ENCODE assay signal across 8 cellular contexts in the genomic region with DNA sequence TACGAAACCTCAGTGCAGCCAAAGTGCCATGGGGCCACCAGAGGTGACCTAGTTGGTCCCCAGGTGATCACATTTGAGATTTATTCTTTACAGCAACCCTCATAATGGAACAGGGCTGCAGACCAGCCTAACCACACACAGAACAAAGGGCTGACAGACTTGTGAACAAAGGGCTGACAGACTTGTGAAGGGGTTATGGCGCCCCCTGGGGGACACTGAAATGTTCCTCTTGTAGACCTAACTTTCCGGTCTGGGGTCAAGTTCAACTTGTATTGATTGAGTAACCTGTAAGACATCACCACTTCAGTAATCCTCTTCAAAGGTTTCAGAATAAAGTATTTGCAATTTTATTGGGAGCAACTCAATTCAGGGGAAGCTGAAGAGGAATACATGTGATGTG.
DNase-seq lines count a peak whose midpoint lies in the region; ATAC-seq, FAIRE-seq and TF ChIP-seq lines count a peak whose summit lies in the region.

No MANE protein-coding gene starts in this region.

- no peak for ATAC-seq in HG03457 (IDR thresholded peaks at IDR 0.05; ENCODE audit: unreplicated experiment)

- no peak overlapping the region for H2AFZ ChIP-seq in astrocyte (ENCODE audit: low read depth, low read length)

- H3K27me3 Mint-ChIP-seq in astrocyte (ENCODE audit: low read depth, unreplicated experiment), result peaks cover 2% of the 10 kb centered on the region

- no peaks in the 10 kb centered on the region for H3K9me3 ChIP-seq in astrocyte (ENCODE audit: insufficient read depth, low read depth, low read length)
- H3K9me3 ChIP-seq in small intestine (ENCODE audit: control insufficient read depth, low read depth), result no peaks in the 10 kb centered on the region

- H3K9ac ChIP-seq in astrocyte (ENCODE audit: low read length), result no peak overlapping the region

- H3K4me3 Mint-ChIP-seq in astrocyte (ENCODE audit: unreplicated experiment), result no peak overlapping the region

- H3K36me3 ChIP-seq in astrocyte (ENCODE audit: insufficient read depth, low read length) (no peaks in the 10 kb centered on the region), small intestine (ENCODE audit: control insufficient read depth in 2 of 2, insufficient read depth in 2 of 2, low read length in 2 of 2) (no peaks in the 10 kb centered on the region)

- H3K79me2 ChIP-seq in astrocyte (ENCODE audit: insufficient read depth, low read length), result no peaks in the 10 kb centered on the region

- no peaks in the 10 kb centered on the region for H3K4me1 Mint-ChIP-seq in astrocyte (ENCODE audit: low read depth, unreplicated experiment)

- H3K36me3 Mint-ChIP-seq in astrocyte (ENCODE audit: low read depth, unreplicated experiment), result no peaks in the 10 kb centered on the region

- H3K4me1 ChIP-seq in astrocyte (ENCODE audit: insufficient read depth, low read length) (no peaks in the 10 kb centered on the region), small intestine (ENCODE audit: control insufficient read depth in 2 of 2, insufficient read depth in 1 of 2, low read depth in 1 of 2, low read length in 1 of 2) (no peaks in the 10 kb centered on the region)

- TF ChIP-seq CTCF in HFF-Myc (IDR thresholded peaks at IDR 0.05; ENCODE audit: low read depth, low read length, missing control alignments), result peak; percentile 56
- TF ChIP-seq CTCF in astrocyte (IDR thresholded peaks at IDR 0.05; ENCODE audit: insufficient read depth, low read depth, low read length), result peak; percentile 40

- DNase-seq in EH (ENCODE audit: low read depth), result peak; percentile 70
- peak; percentile 44 for DNase-seq in HFF-Myc (ENCODE audit: extremely low read depth, low read depth)
- DNase-seq in NCI-H1930 (lab: John Stamatoyannopoulos, UW), result peak; percentile 21 to 32
- peak; percentile 79 for DNase-seq in T-helper 9 cell
- DNase-seq in astrocyte (ENCODE audit: low read depth), result peak; percentile 53
- peak in 46 of 51 donors; percentile 0 to 77 (median 24) for DNase-seq in hypothalamus (lab: John Stamatoyannopoulos, UW)
- peak; percentile 81 for DNase-seq in small intestine

- FAIRE-seq in astrocyte (lab: Jason Lieb, UNC) (peak; percentile 97), small intestine (lab: Jason Lieb, UNC) (no peak)

- H4K20me1 ChIP-seq in astrocyte (ENCODE audit: insufficient read depth, low read length), result no peaks in the 10 kb centered on the region

- no peak overlapping the region for H3K27ac ChIP-seq in astrocyte (ENCODE audit: low read depth, low read length)
- H3K27ac ChIP-seq in small intestine (ENCODE audit: low read depth in 1 of 2, low read length in 1 of 2), result no peak overlapping the region

- no peaks in the 10 kb centered on the region for H3K27me3 ChIP-seq in astrocyte (ENCODE audit: insufficient read depth, low read length)
- H3K27me3 ChIP-seq in small intestine (ENCODE audit: control insufficient read depth in 2 of 2, insufficient read depth in 2 of 2, low read length in 2 of 2), result no peaks in the 10 kb centered on the region

- H3K27ac Mint-ChIP-seq in astrocyte (ENCODE audit: unreplicated experiment), result no peak overlapping the region

- no peak overlapping the region for H3K4me2 ChIP-seq in astrocyte (ENCODE audit: low read length)

- no peak overlapping the region for H3K4me3 ChIP-seq in HFF-Myc (replicated peaks; ENCODE audit: low read depth, low read length)
- H3K4me3 ChIP-seq in astrocyte (ENCODE audit: insufficient read depth, low read depth, low read length), result no peak overlapping the region
- no peak overlapping the region for H3K4me3 ChIP-seq in small intestine (ENCODE audit: low read depth in 1 of 2, low read length in 2 of 2)

- 24 to 29% (median 28%) methylated on average over 3 of the region's 3 CpGs for WGBS in small intestine, 3 donors

- H3K9me3 Mint-ChIP-seq in astrocyte (ENCODE audit: unreplicated experiment), result peaks cover 3% of the 10 kb centered on the region

Comparison
In these comparisons a context has a peak if more than half of its experiments do, and no peak if none do; other contexts are left out.
1. DNase-seq: peak in every context shown above with its lines; median percentile 81 in small intestine; 79 in T-helper 9 cell; 70 in EH; 53 in astrocyte; 44 in HFF-Myc; 26 in NCI-H1930; 24 in hypothalamus.